ENCODE assay signal across 15 cellular contexts in the genomic region with DNA sequence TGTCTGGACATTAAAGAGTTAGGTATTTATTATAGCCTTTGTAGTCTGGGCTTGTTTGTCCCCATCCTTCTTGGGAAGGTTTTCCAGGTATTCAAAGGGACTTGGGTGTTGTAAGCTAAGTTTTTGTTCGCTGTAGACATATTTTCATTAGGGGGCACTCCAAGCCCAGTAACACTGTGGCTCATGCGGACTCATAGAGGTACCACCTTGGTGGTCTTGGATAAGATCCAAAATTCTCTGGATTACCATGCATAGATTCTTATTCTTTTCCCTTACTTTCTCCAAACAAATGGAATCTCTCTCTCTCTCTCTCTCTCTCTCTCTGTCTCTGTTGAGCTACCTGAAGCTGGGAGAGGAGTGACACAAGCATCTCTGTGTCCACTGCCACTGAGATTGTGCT.
"Had no signal": no experiment of that assay in that cellular context is flagged by ENCODE, and none has a peak within 500 bp of the region (broad histone marks: within the 10 kb centered on the region; RNA-seq: fewer than 3 reads in every experiment).

No MANE protein-coding gene starts in this region.

- H3K27ac ChIP-seq: ascending aorta, left lung, tibial artery, WERI-Rb-1 had no signal

- H3K27ac Mint-ChIP-seq: activated CD4-positive, alpha-beta T cell treated with anti-CD3 and anti-CD28 coated beads for 36 hours; activated naive CD4-positive, alpha-beta T cell treated with anti-CD3 and anti-CD28 coated beads, Interleukin-2, amount 50 U/mL, for 24 hours; nephron progenitor cell had no signal

- H3K27me3 ChIP-seq: ascending aorta, left lung, tibial artery had no signal

- H3K36me3 ChIP-seq: ascending aorta, left lung, tibial artery, WERI-Rb-1 had no signal

- H3K4me3 ChIP-seq: ascending aorta, left lung, tibial artery had no signal

- H3K9me3 ChIP-seq: left lung had no signal

- H3K4me1 ChIP-seq: ascending aorta, left lung, tibial artery had no signal

- H3K4me3 Mint-ChIP-seq: activated CD4-positive, alpha-beta T cell treated with anti-CD3 and anti-CD28 coated beads for 36 hours; activated naive CD4-positive, alpha-beta T cell treated with anti-CD3 and anti-CD28 coated beads, Interleukin-2, amount 50 U/mL, for 24 hours; nephron progenitor cell had no signal

- H3K9me3 Mint-ChIP-seq: activated naive CD4-positive, alpha-beta T cell treated with anti-CD3 and anti-CD28 coated beads, Interleukin-2, amount 50 U/mL, for 24 hours had no signal

- DNase-seq: activated CD4-positive, alpha-beta T cell treated with anti-CD3 and anti-CD28 coated beads for 36 hours; activated CD4-positive, alpha-beta T cell treated with anti-CD3 and anti-CD28 coated beads, Interleukin-2, amount 50 U/mL, for 48 hours; activated gamma-delta T cell; erythroblast; kidney; left lung; midbrain; nephron progenitor cell; stimulated activated CD4-positive, alpha-beta T cell treated with anti-CD3 and anti-CD28 coated beads, Interleukin-2, amount 100 ng/mL, for 24 hours; stimulated activated naive CD8-positive, alpha-beta T cell treated with anti-CD3 and anti-CD28 coated beads, Interleukin-15, Interleukin-2, amounts not matched to agents 100 U/mL and 50 U/mL, for 24 hours; substantia nigra; tibial artery; WERI-Rb-1 had no signal

- ATAC-seq: activated CD4-positive, alpha-beta T cell treated with anti-CD3 and anti-CD28 coated beads for 36 hours; left lung; stimulated activated naive CD8-positive, alpha-beta T cell treated with anti-CD3 and anti-CD28 coated beads, Interleukin-15, Interleukin-2, amounts not matched to agents 100 U/mL and 50 U/mL, for 24 hours had no signal

- H3K4me1 Mint-ChIP-seq: activated naive CD4-positive, alpha-beta T cell treated with anti-CD3 and anti-CD28 coated beads, Interleukin-2, amount 50 U/mL, for 24 hours; nephron progenitor cell had no signal
